In the genomic region with DNA sequence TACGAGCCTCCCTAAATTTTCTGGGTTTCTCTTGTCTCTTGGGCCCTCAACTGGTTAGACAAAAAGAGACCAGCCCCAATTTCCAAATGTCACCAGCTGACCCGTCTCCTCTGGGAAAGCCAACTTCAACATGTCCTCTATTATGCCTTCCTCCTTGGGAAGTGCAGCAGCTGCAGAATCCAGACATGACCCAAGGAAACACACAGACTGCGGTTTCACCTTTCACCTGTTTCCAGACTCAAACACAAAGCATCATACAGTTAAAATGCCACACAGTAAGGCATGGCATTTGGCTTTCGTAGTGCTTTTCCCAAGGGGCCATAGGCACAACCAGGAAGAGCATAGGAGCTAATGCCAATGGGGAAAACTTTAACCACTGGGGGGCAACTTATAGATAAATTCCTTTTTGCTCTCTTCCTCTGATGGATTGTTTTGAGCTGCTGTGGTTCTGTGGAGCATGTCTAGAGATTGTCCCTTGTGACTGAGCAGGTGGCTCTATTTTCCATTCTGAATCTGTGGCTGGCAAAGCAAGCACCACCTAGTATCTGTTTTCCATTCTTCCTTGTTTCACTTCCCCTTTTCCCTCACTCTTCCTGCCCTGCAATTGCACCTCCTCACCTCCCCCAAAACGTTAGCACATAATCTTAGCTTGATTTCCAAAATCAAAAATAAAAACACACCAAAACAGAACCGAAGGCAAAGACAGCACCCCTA, we compare ENCODE assay signal across 16 cellular contexts. TPM values are rescaled to one million over a fixed set of nuclear protein-coding genes. Genes with fewer than 3 reads are reported as not detected.
A peak's percentile ranks its signal among the peaks of the same experiment; 100 is the strongest.
DNase-seq lines count a peak whose midpoint lies in the region; ATAC-seq, FAIRE-seq and TF ChIP-seq lines count a peak whose summit lies in the region.
"Had no signal": no experiment of that assay in that cellular context is flagged by ENCODE, and none has a peak within 500 bp of the region (broad histone marks: within the 10 kb centered on the region; RNA-seq: fewer than 3 reads in every experiment).

No MANE protein-coding gene starts in this region.

- CTCF ChIA-PET in activated CD4-positive, alpha-beta T cell treated with anti-CD3 and anti-CD28 coated beads for 36 hours (lab: Charles Lee) = interaction anchor here (0.7 to 1.2 kb wide), 5 partner anchors 59 to 487 kb away, joined by 3 to 4 read pairs (median 3); no protein-coding TSS in a partner anchor

- no peak overlapping the region for H3K9ac ChIP-seq in colonic mucosa (ENCODE audit: low read depth in 2 of 2, low read length in 2 of 2)

- H3K9me3 ChIP-seq in pancreas (peaks cover 0 to 3% (median 0%) of the 10 kb centered on the region in 4 donors), colonic mucosa (no peaks in the 10 kb centered on the region)
- H3K9me3 ChIP-seq: transverse colon had no signal

- H3K36me3 Mint-ChIP-seq in activated CD4-positive, alpha-beta T cell treated with anti-CD3 and anti-CD28 coated beads for 36 hours (ENCODE audit: low read depth) = no peaks in the 10 kb centered on the region

- DNase-seq in HT1080 (ENCODE audit: low read depth) = peak; percentile 56
- DNase-seq in NCI-H2107 treated with DMSO at 0.1 percent for 48 hours (lab: John Stamatoyannopoulos, UW; ENCODE audit: unreplicated experiment) = peak; percentile 93
- DNase-seq in amniotic epithelial cell (ENCODE audit: low read depth) = peak; percentile 3
- DNase-seq in pancreas = peak; percentile 53 to 90 (median 84)
- no peak for DNase-seq in colonic mucosa
- no peak for DNase-seq in activated CD4-positive, alpha-beta T cell treated with anti-CD3 and anti-CD28 coated beads for 36 hours
- no peak for DNase-seq in GM13976 (ENCODE audit: low spot score)
- DNase-seq: activated CD8-positive, alpha-beta memory T cell treated with anti-CD3 and anti-CD28 coated beads, Interleukin-2, amount 50 U/mL, for 48 hours; activated naive CD8-positive, alpha-beta T cell treated with anti-CD3 and anti-CD28 coated beads, Interleukin-2, amount 10 ng/mL, durations not matched to agents 7 days and 5 days; left ventricle myocardium inferior; NCI-H446; SHP77 treated with DMSO at 0.1 percent for 48 hours; transverse colon had no signal

- POLR2A ChIA-PET in activated CD4-positive, alpha-beta T cell treated with anti-CD3 and anti-CD28 coated beads for 36 hours (lab: Charles Lee) = no interaction called here

- FAIRE-seq in pancreas (lab: Jason Lieb, UNC) = no peak

- H3K4me1 ChIP-seq in pancreas = peaks cover 14 to 22% (median 19%) of the 10 kb centered on the region in 3 donors
- H3K4me1 ChIP-seq in colonic mucosa = no peaks in the 10 kb centered on the region
- H3K4me1 ChIP-seq: left ventricle myocardium inferior, transverse colon had no signal

- H3K27ac Mint-ChIP-seq in activated CD4-positive, alpha-beta T cell treated with anti-CD3 and anti-CD28 coated beads for 36 hours = no peak overlapping the region
- H3K27ac Mint-ChIP-seq: activated naive CD8-positive, alpha-beta T cell treated with anti-CD3 and anti-CD28 coated beads, Interleukin-2, amount 10 ng/mL, durations not matched to agents 7 days and 5 days had no signal

- TF ChIP-seq CTCF in pancreas (IDR thresholded peaks at IDR 0.05) = no peak
- no peak for TF ChIP-seq CTCF in colonic mucosa (IDR thresholded peaks at IDR 0.05)
- no peak for TF ChIP-seq CTCF in GM13976 (IDR thresholded peaks at IDR 0.05; ENCODE audit: borderline replicate concordance, control extremely low read depth, extremely low read depth, insufficient read depth, missing control alignments)

- in situ Hi-C loops in GM13976 (cut with MboI; ENCODE audit: low sequenced_read_pairs, unreplicated experiment) = no loop called here

- no peaks in the 10 kb centered on the region for H3K9me3 Mint-ChIP-seq in activated CD4-positive, alpha-beta T cell treated with anti-CD3 and anti-CD28 coated beads for 36 hours (ENCODE audit: low read depth)

- H3K27ac ChIP-seq in pancreas (peak overlapping the region; percentile 43 to 63 (median 62)), colonic mucosa (no peak overlapping the region)
- H3K27ac ChIP-seq: left ventricle myocardium inferior, transverse colon had no signal

- H3K4me3 Mint-ChIP-seq in activated CD4-positive, alpha-beta T cell treated with anti-CD3 and anti-CD28 coated beads for 36 hours = no peak overlapping the region
- H3K4me3 Mint-ChIP-seq: activated naive CD8-positive, alpha-beta T cell treated with anti-CD3 and anti-CD28 coated beads, Interleukin-2, amount 10 ng/mL, durations not matched to agents 7 days and 5 days had no signal

- no peaks in the 10 kb centered on the region for H3K27me3 ChIP-seq in pancreas
- no peaks in the 10 kb centered on the region for H3K27me3 ChIP-seq in colonic mucosa
- H3K27me3 ChIP-seq: transverse colon had no signal

- no peaks in the 10 kb centered on the region for H3K36me3 ChIP-seq in pancreas
- H3K36me3 ChIP-seq in colonic mucosa = no peaks in the 10 kb centered on the region
- H3K36me3 ChIP-seq: left ventricle myocardium inferior, transverse colon had no signal

- peaks cover 6% of the 10 kb centered on the region for H3K27me3 Mint-ChIP-seq in activated CD4-positive, alpha-beta T cell treated with anti-CD3 and anti-CD28 coated beads for 36 hours

- ATAC-seq in pancreas (peak; percentile 90 to 97 (median 92)), GM21423 (IDR thresholded peaks at IDR 0.05; ENCODE audit: unreplicated experiment) (no peak)
- no peak for ATAC-seq in activated CD4-positive, alpha-beta T cell treated with anti-CD3 and anti-CD28 coated beads for 36 hours

- H3K4me1 Mint-ChIP-seq in activated CD4-positive, alpha-beta T cell treated with anti-CD3 and anti-CD28 coated beads for 36 hours = peaks cover 13% of the 10 kb centered on the region

- intact Hi-C loops in pancreas (cut with DNase I) (no loop called here), colonic mucosa (cut with DNase I) (no loop called here)
- intact Hi-C loops in activated CD4-positive, alpha-beta T cell treated with anti-CD3 and anti-CD28 coated beads for 36 hours (cut with DNase I, micrococcal nuclease) = no loop called here

- H3K4me3 ChIP-seq in pancreas (no peak overlapping the region), colonic mucosa (no peak overlapping the region)
- H3K4me3 ChIP-seq: left ventricle myocardium inferior, transverse colon had no signal

- WGBS in pancreas, 2 donors = 27 to 40% methylated on average over 6 of the region's 6 CpGs

RNA-seq across cellular contexts. Expression of a gene that starts 49.3 kb away (rescaled TPM):
- total RNA-seq in HT1080 (2014; rRNA removed; shearing (Covaris generic)) = not detected in 2 replicates
- polyA plus RNA-seq in HT1080 (2015; cell fraction: cytosol; rRNA removed) = 0.15 TPM in 1 of 2 replicates, not detected in the other
- not detected in 2 replicates for polyA plus RNA-seq in HT1080 (2015; cell fraction: nucleus; rRNA removed)
- total RNA-seq in pancreas = 1 to 10 TPM in 4 of 6 donors, under 1 TPM in 2; 0.28 to 2.8 (median 1.1) TPM
- under 1 TPM; 0.23 to 0.54 TPM for polyA plus RNA-seq in pancreas
- total RNA-seq in colonic mucosa = 100 to 1,000 TPM in 1 of 2 donors, 10 to 100 TPM in 1; 57.9 to 192 TPM
- under 1 TPM; 0.27 to 0.70 TPM for total RNA-seq in activated CD4-positive, alpha-beta T cell treated with anti-CD3 and anti-CD28 coated beads for 36 hours
- total RNA-seq: chondrocyte, left ventricle myocardium inferior had no signal
- polyA plus RNA-seq: esophagus had no signal

Comparison
In these comparisons a context has a peak if more than half of its experiments do, and no peak if none do; other contexts are left out.
1. DNase-seq: peak in HT1080 (single experiment), NCI-H2107 treated with DMSO at 0.1 percent for 48 hours (single experiment), amniotic epithelial cell (single experiment) and pancreas (6 of 6); none in colonic mucosa (single experiment), activated CD4-positive, alpha-beta T cell treated with anti-CD3 and anti-CD28 coated beads for 36 hours (single experiment) and GM13976 (single experiment).
2. ATAC-seq: peak in pancreas (4 of 4); none in activated CD4-positive, alpha-beta T cell treated with anti-CD3 and anti-CD28 coated beads for 36 hours (single experiment) and GM21423 (single experiment).
3. RNA of a gene that starts 49.3 kb away (total RNA-seq): 57.9 to 192 TPM in colonic mucosa; 0.28 to 2.8 TPM in pancreas, 0.27 to 0.70 TPM in activated CD4-positive, alpha-beta T cell treated with anti-CD3 and anti-CD28 coated beads for 36 hours and not detected in HT1080; every median in the first group is over 10 times any median in the second.